16 cellular contexts compared by ENCODE assay signal in the genomic region with DNA sequence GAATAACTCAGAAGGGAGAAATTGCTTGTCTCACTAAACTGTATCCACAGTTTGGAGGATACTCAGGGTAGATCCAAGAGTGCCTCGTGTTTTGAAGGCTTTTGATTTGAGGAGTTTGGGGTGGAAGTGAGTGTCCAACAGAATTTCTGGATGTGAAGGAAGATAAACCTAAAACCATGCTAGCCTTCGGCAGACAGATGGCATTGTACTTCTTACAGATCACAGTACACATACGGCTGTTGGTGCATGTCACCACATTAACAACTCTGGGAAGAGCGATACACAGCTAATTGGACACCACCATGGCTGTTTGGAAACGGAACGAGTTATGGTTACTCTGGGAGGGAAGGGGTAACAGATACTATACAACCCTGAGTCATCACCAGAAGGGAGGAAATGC.
DNase-seq lines count a peak whose midpoint lies in the region; ATAC-seq, FAIRE-seq and TF ChIP-seq lines count a peak whose summit lies in the region.
"Had no signal": no experiment of that assay in that cellular context is flagged by ENCODE, and none has a peak within 500 bp of the region (broad histone marks: within the 10 kb centered on the region; RNA-seq: fewer than 3 reads in every experiment).

No MANE protein-coding gene starts in this region.

- H3K27me3 ChIP-seq in dorsolateral prefrontal cortex = no peaks in the 10 kb centered on the region
- no peaks in the 10 kb centered on the region for H3K27me3 ChIP-seq in vagina
- H3K27me3 ChIP-seq: BLaER1 had no signal

- peak; percentile 62 for FAIRE-seq in urothelium cell line (lab: Jason Lieb, UNC)
- FAIRE-seq: A549, G401.6, GM12891 had no signal

- no peak for ATAC-seq in HG03097 (IDR thresholded peaks at IDR 0.05; ENCODE audit: low FRiP score, unreplicated experiment)
- ATAC-seq: A549, GM23338 had no signal

- H3K27ac ChIP-seq in dorsolateral prefrontal cortex (peak overlapping the region in 9 of 59 donors; percentile 2 to 48 (median 27)), vagina (no peak overlapping the region)
- H3K27ac ChIP-seq: A549, BLaER1 had no signal

- H3K36me3 ChIP-seq in vagina = no peaks in the 10 kb centered on the region
- H3K36me3 ChIP-seq: BLaER1 had no signal

- no peak for TF ChIP-seq POLR2A in vagina (IDR thresholded peaks at IDR 0.05)

- peak overlapping the region in 2 of 59 donors; percentile 24 to 25 for H3K4me3 ChIP-seq in dorsolateral prefrontal cortex
- H3K4me3 ChIP-seq in vagina = no peak overlapping the region
- H3K4me3 ChIP-seq: A549, BLaER1, GM23338 had no signal

- intact Hi-C loops in dorsolateral prefrontal cortex (cut with DNase I) (loop anchor here (5.0 kb wide), 2 partner anchors 275 to 420 kb away; partner anchors contain the start of gene GRIN2A (in 2 of the 2)), vagina (cut with DNase I) (no loop called here)

- peak in 51 of 56 donors; percentile 18 to 74 (median 49) for TF ChIP-seq CTCF in dorsolateral prefrontal cortex (IDR thresholded peaks at IDR 0.05 in 54 of 56, conservative IDR thresholded peaks at IDR 0.05 in 2 of 56; ENCODE audit: low read depth in 1 of 56, partially characterized antibody in 56 of 56)
- TF ChIP-seq CTCF in vagina (IDR thresholded peaks at IDR 0.05) = no peak

- no peaks in the 10 kb centered on the region for H3K9me3 ChIP-seq in vagina
- H3K9me3 ChIP-seq: A549, BLaER1, Caco-2 had no signal

- DNase-seq in M059J (ENCODE audit: low read depth) (peak; percentile 12), dorsolateral prefrontal cortex (peak in 2 of 10 donors; percentile 11 to 50), midbrain (lab: John Stamatoyannopoulos, UW) (peak; percentile 26), urothelium cell line (ENCODE audit: low spot score) (no peak), kidney tubule cell (ENCODE audit: low spot score) (no peak), vagina (ENCODE audit: extremely low spot score in 2 of 2) (no peak)
- DNase-seq: Caco-2; CD8-positive, alpha-beta memory T cell; DMS53; H9 had no signal

- no peaks in the 10 kb centered on the region for H3K4me1 ChIP-seq in vagina
- H3K4me1 ChIP-seq: A549, BLaER1, Caco-2 had no signal

Comparison
In these comparisons a context has a peak if more than half of its experiments do, and no peak if none do; other contexts are left out.
1. DNase-seq: peak in M059J (single experiment) and midbrain (single experiment); none in urothelium cell line (single experiment), kidney tubule cell (single experiment) and vagina (0 of 2).
2. CTCF ChIP-seq: peak in dorsolateral prefrontal cortex (51 of 56); none in vagina (0 of 3).